25 cellular contexts compared by ENCODE assay signal in the genomic region with DNA sequence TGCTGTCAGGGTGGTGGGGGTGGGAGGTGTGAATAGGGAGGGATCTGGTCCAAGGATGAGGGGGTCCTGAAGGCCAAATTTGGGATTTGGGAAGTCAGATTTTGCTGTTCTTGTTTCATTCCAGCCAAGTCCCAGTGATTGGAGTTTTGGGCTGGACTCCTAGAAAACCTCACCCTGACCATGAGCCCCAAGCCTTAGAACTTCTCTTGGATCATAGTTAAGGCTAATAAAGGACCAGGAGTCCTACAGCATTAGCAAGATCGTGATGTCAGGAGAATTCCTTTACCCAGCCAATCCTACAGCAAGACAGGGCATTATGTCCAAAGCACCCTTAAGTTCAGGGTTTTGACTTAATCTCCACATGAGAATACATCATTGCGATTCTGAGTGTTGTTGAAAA.
"Had no signal": no experiment of that assay in that cellular context is flagged by ENCODE, and none has a peak within 500 bp of the region (broad histone marks: within the 10 kb centered on the region; RNA-seq: fewer than 3 reads in every experiment).

No MANE protein-coding gene starts in this region.

- H3K27ac ChIP-seq: ascending aorta, breast epithelium, Peyer's patch, SK-N-MC had no signal

- H3K9me3 ChIP-seq: ascending aorta, breast epithelium, Peyer's patch had no signal

- FAIRE-seq: K562, TTC549 had no signal

- DNase-seq: activated CD4-positive, alpha-beta T cell treated with anti-CD3 and anti-CD28 coated beads for 36 hours; activated CD4-positive, alpha-beta T cell treated with anti-CD3 and anti-CD28 coated beads, Interleukin-2, amount 10 ng/mL, durations not matched to agents 7 days and 5 days; activated CD4-positive, alpha-beta T cell treated with anti-CD3 and anti-CD28 coated beads, Interleukin-2, amount 50 U/mL, for 48 hours; activated CD8-positive, alpha-beta T cell treated with anti-CD3 and anti-CD28 coated beads, Interleukin-2, amount 10 ng/mL, durations not matched to agents 7 days and 5 days; activated gamma-delta T cell; activated naive CD4-positive, alpha-beta T cell treated with Interleukin-2 at 50 U/mL for 16 hours; activated naive CD8-positive, alpha-beta T cell treated with anti-CD3 and anti-CD28 coated beads, Interleukin-2, amount 10 ng/mL, durations not matched to agents 7 days and 5 days; activated T-cell treated with anti-CD3 and anti-CD28 coated beads, Interleukin-2, amount 50 U/mL, for 24 hours; NCI-H1092 treated with DMSO at 0.1 percent for 48 hours; NCI-H1417; NCI-H146; NCI-H187; NCI-H2029 treated with DMSO at 0.1 percent for 48 hours; NCI-H2107; NCI-H510A; NCI-H748 treated with DMSO at 0.1 percent for 48 hours; NK-92 treated with Interleukin-12 subunit alpha and Interleukin-12 subunit beta, amount 100 ng/mL, for 24 hours; PC-3; Peyer's patch; RPMI8226 had no signal

- H3K27me3 ChIP-seq: ascending aorta, breast epithelium, Peyer's patch had no signal

- H3K4me3 ChIP-seq: ascending aorta, breast epithelium, K562, Peyer's patch, SK-N-MC had no signal

- H3K4me1 ChIP-seq: ascending aorta, breast epithelium, Peyer's patch had no signal

- H3K36me3 ChIP-seq: ascending aorta, breast epithelium, Peyer's patch had no signal

- ATAC-seq: activated CD4-positive, alpha-beta T cell treated with anti-CD3 and anti-CD28 coated beads for 36 hours; activated CD8-positive, alpha-beta T cell treated with anti-CD3 and anti-CD28 coated beads, Interleukin-2, amount 10 ng/mL, durations not matched to agents 7 days and 5 days; K562; PC-3 had no signal
